Comparison of ENCODE assay signal across 21 cellular contexts in genomic region chr9:93917121-93917853, GRCh38. TPM values are rescaled to one million over a fixed set of nuclear protein-coding genes. Genes with fewer than 3 reads are reported as not detected.
"Had no signal": no experiment of that assay in that cellular context is flagged by ENCODE, and none has a peak within 500 bp of the region (broad histone marks: within the 10 kb centered on the region; RNA-seq: fewer than 3 reads in every experiment).

No MANE protein-coding gene starts in this region.

- H3K9me3 ChIP-seq: Peyer's patch had no signal

- H3K4me3 ChIP-seq: cardiac muscle cell, Peyer's patch had no signal

- ATAC-seq: activated T-cell treated with anti-CD3 and anti-CD28 coated beads, Interleukin-2, amount 50 U/mL, for 4 hours; T-helper 17 cell had no signal

- FAIRE-seq: astrocyte had no signal

- H3K36me3 ChIP-seq: cardiac muscle cell, Peyer's patch had no signal

- H3K4me1 ChIP-seq: Peyer's patch had no signal

- DNase-seq: activated CD4-positive, alpha-beta memory T cell treated with anti-CD3 and anti-CD28 coated beads for 36 hours; activated CD4-positive, alpha-beta T cell treated with anti-CD3 and anti-CD28 coated beads, Interleukin-2, amount 10 ng/mL, durations not matched to agents 7 days and 5 days; activated CD4-positive, CD25-positive, alpha-beta regulatory T cell; activated CD8-positive, alpha-beta memory T cell treated with anti-CD3 and anti-CD28 coated beads for 24 hours; activated effector memory CD4-positive, alpha-beta T cell treated with anti-CD3 and anti-CD28 coated beads, Interleukin-2, amount 50 U/mL, for 16 hours; activated naive CD4-positive, alpha-beta T cell treated with Interleukin-2 at 50 U/mL for 16 hours; activated T-cell treated with anti-CD3 and anti-CD28 coated beads, Interleukin-2, amount 50 U/mL, for 4 hours; amygdala; Kasumi-1; NCI-H1105 treated with DMSO at 0.1 percent for 48 hours; NCI-H1436 treated with DMSO at 0.1 percent for 48 hours; NCI-H187; NCI-H2081 treated with DMSO at 0.1 percent for 48 hours; NCI-H446; NCI-H524; Peyer's patch; SHP77 treated with DMSO at 0.1 percent for 48 hours; T-helper 17 cell; T-helper 9 cell had no signal

- H3K27ac ChIP-seq: cardiac muscle cell, Peyer's patch had no signal

- H3K27me3 ChIP-seq: Peyer's patch had no signal

RNA-seq across cellular contexts. Expression of gene BARX1, which starts 37.9 kb away (rescaled TPM):
- total RNA-seq: activated CD4-positive, alpha-beta T cell treated with anti-CD3 and anti-CD28 coated beads, Interleukin-2, amount 10 ng/mL, durations not matched to agents 7 days and 5 days; activated T-cell treated with anti-CD3 and anti-CD28 coated beads, Interleukin-2, amount 50 U/mL, for 4 hours; Peyer's patch; T-helper 17 cell had no signal
